Comparison of ENCODE assay signal across 1 cellular context in the genomic region with DNA sequence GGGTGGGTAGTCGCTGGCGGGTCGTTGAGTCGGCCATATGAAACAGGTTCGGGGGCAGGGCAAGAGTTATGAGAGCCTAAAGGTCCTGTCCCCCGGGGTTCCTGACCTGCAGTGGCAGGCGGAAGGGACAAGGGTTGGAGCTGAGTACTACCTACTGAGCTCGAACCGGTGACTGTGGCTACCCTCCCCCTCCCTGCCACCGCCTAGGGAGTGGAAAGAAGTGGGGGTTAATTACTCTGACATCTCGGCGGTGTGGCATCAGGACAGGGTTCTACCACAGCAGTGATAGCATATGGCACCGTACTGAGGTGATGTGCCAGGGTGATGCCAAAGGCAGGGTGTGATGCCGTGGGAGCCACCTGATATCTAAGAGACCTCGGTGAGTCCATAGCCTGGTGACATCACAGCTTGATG.
TF ChIP-seq lines count a peak whose summit lies in the region.

No MANE protein-coding gene starts in this region.

TF ChIP-seq in IMR-90, 13 proteins besides CTCF, POLR2A, EP300 and RAD21 (continued from another document):
- no peak for TF ChIP-seq USF2 (IDR thresholded peaks at IDR 0.05; ENCODE audit: low read depth, low read length)
- TF ChIP-seq CEBPB (IDR thresholded peaks at IDR 0.05; ENCODE audit: low read depth, low read length): no peak
- TF ChIP-seq RCOR1 (IDR thresholded peaks at IDR 0.05; ENCODE audit: insufficient replicate concordance, low read length): no peak
- no peak for TF ChIP-seq FOS (IDR thresholded peaks at IDR 0.05; ENCODE audit: low read depth, low read length)
- no peak for TF ChIP-seq MAZ (IDR thresholded peaks at IDR 0.05; ENCODE audit: borderline replicate concordance, low read depth, low read length)
- no peak for TF ChIP-seq MAFK (IDR thresholded peaks at IDR 0.05; ENCODE audit: low read depth, low read length)
- no peak for TF ChIP-seq RFX5 (IDR thresholded peaks at IDR 0.05; ENCODE audit: low read depth, low read length)
- no peak for TF ChIP-seq NFE2L2 (IDR thresholded peaks at IDR 0.05; ENCODE audit: low read depth, low read length)
- TF ChIP-seq, protein P1, sequence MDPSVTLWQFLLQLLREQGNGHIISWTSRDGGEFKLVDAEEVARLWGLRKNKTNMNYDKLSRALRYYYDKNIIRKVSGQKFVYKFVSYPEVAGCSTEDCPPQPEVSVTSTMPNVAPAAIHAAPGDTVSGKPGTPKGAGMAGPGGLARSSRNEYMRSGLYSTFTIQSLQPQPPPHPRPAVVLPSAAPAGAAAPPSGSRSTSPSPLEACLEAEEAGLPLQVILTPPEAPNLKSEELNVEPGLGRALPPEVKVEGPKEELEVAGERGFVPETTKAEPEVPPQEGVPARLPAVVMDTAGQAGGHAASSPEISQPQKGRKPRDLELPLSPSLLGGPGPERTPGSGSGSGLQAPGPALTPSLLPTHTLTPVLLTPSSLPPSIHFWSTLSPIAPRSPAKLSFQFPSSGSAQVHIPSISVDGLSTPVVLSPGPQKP (IDR thresholded peaks at IDR 0.05; ENCODE audit: borderline replicate concordance, low read depth, low read length): no peak
- no peak for TF ChIP-seq SMC3 (IDR thresholded peaks at IDR 0.05; ENCODE audit: low read depth, low read length)
- no peak for TF ChIP-seq BHLHE40 (IDR thresholded peaks at IDR 0.05; ENCODE audit: low read depth, low read length)
- TF ChIP-seq MXI1 (IDR thresholded peaks at IDR 0.05; ENCODE audit: borderline replicate concordance, low read depth, low read length): no peak
